ENCODE assay signal across 1 cellular context in genomic region chr2:84243788-84244627, GRCh38.
TF ChIP-seq lines count a peak whose summit lies in the region.

No MANE protein-coding gene starts in this region.

TF ChIP-seq in GM23338, 12 proteins besides CTCF, POLR2A, EP300 and RAD21 (continued from another document):
- no peak for TF ChIP-seq REST (IDR thresholded peaks at IDR 0.05; ENCODE audit: unreplicated experiment)
- no peak for TF ChIP-seq POLR2AphosphoS5 (IDR thresholded peaks at IDR 0.05; ENCODE audit: low read depth)
TF ChIP-seq in GM23338: peak in this region for 0.
